Comparison of ENCODE assay signal across 14 cellular contexts in genomic region chr16:49618955-49619354, GRCh38.
DNase-seq lines count a peak whose midpoint lies in the region; ATAC-seq and TF ChIP-seq lines count a peak whose summit lies in the region.
"Had no signal": no experiment of that assay in that cellular context is flagged by ENCODE, and none has a peak within 500 bp of the region (broad histone marks: within the 10 kb centered on the region; RNA-seq: fewer than 3 reads in every experiment).

No MANE protein-coding gene starts in this region.

- TF ChIP-seq CTCF in ascending aorta (IDR thresholded peaks at IDR 0.05) = no peak
- TF ChIP-seq CTCF in sigmoid colon (IDR thresholded peaks at IDR 0.05) = no peak
- TF ChIP-seq CTCF in type B pancreatic cell (conservative IDR thresholded peaks at IDR 0.05) = no peak

- intact Hi-C loops in ascending aorta (cut with DNase I) (no loop called here), sigmoid colon (cut with DNase I) (no loop called here)

- H3K9me3 Mint-ChIP-seq in type B pancreatic cell = peaks cover 7% of the 10 kb centered on the region
- H3K9me3 Mint-ChIP-seq: CD14-positive monocyte; CD8-positive, alpha-beta T cell; GM23338 had no signal

- DNase-seq in ascending aorta (ENCODE audit: low spot score in 2 of 2) (peak in 1 of 2 donors; percentile 33), ecto neural progenitor cell (ENCODE audit: low spot score) (peak; percentile 3), sigmoid colon (peak; percentile 11), type B pancreatic cell (ENCODE audit: extremely low spot score, unreplicated experiment) (peak; percentile 3)
- DNase-seq in stimulated activated CD4-positive, alpha-beta T cell treated with anti-CD3 and anti-CD28 coated beads, Interleukin-2, amount 100 ng/mL, for 48 hours = no peak
- DNase-seq: CD8-positive, alpha-beta T cell; COR-L47; DND-41; GDM1; H7 had no signal

- peaks cover 8% of the 10 kb centered on the region for H3K4me1 Mint-ChIP-seq in type B pancreatic cell (ENCODE audit: unreplicated experiment)
- H3K4me1 Mint-ChIP-seq: CD14-positive monocyte had no signal

- TF ChIP-seq POLR2A in sigmoid colon (IDR thresholded peaks at IDR 0.05) = no peak

- H3K9me3 ChIP-seq in ascending aorta (no peaks in the 10 kb centered on the region), sigmoid colon (no peaks in the 10 kb centered on the region)

- H3K27me3 ChIP-seq in ascending aorta (no peaks in the 10 kb centered on the region), sigmoid colon (no peaks in the 10 kb centered on the region)

- 67 to 84% methylated on average over 3 of the region's 3 CpGs for WGBS in sigmoid colon, 2 donors

- H3K27ac ChIP-seq in ascending aorta = peak overlapping the region; percentile 81 to 89
- H3K27ac ChIP-seq in sigmoid colon = peak overlapping the region in 1 of 4 donors; percentile 76

- TF ChIP-seq EP300 in sigmoid colon (IDR thresholded peaks at IDR 0.05) = no peak

- H3K27me3 Mint-ChIP-seq in type B pancreatic cell = no peaks in the 10 kb centered on the region

- H3K27ac Mint-ChIP-seq in type B pancreatic cell = no peak overlapping the region
- H3K27ac Mint-ChIP-seq: CD14-positive monocyte; CD8-positive, alpha-beta T cell; GM23338 had no signal

- H3K4me1 ChIP-seq in ascending aorta = peaks cover 7 to 26% of the 10 kb centered on the region in 2 donors
- H3K4me1 ChIP-seq in sigmoid colon = peaks cover 0 to 25% (median 22%) of the 10 kb centered on the region in 4 donors

- H3K4me3 ChIP-seq in ascending aorta = no peak overlapping the region
- no peak overlapping the region for H3K4me3 ChIP-seq in sigmoid colon
- H3K4me3 ChIP-seq: GM23338 had no signal

- no peaks in the 10 kb centered on the region for H3K36me3 ChIP-seq in ascending aorta
- H3K36me3 ChIP-seq in sigmoid colon = no peaks in the 10 kb centered on the region

- ATAC-seq in HG02938 (IDR thresholded peaks at IDR 0.05; ENCODE audit: unreplicated experiment) = no peak
- no peak for ATAC-seq in GM21528 (IDR thresholded peaks at IDR 0.05; ENCODE audit: low FRiP score, unreplicated experiment)
- ATAC-seq: CD8-positive, alpha-beta T cell; GM23338 had no signal

- H3K36me3 Mint-ChIP-seq in type B pancreatic cell = peaks cover 7% of the 10 kb centered on the region
- H3K36me3 Mint-ChIP-seq: CD14-positive monocyte; CD8-positive, alpha-beta T cell had no signal

- H3K4me3 Mint-ChIP-seq in type B pancreatic cell = no peak overlapping the region
- H3K4me3 Mint-ChIP-seq: CD14-positive monocyte; CD8-positive, alpha-beta T cell; GM23338 had no signal

Comparison
In these comparisons a context has a peak if more than half of its experiments do, and no peak if none do; other contexts are left out.
1. DNase-seq: peak in ecto neural progenitor cell (single experiment), sigmoid colon (single experiment) and type B pancreatic cell (single experiment); none in stimulated activated CD4-positive, alpha-beta T cell treated with anti-CD3 and anti-CD28 coated beads, Interleukin-2, amount 100 ng/mL, for 48 hours (0 of 2).